Comparison of ENCODE assay signal across 1 cellular context in genomic region chr3:16410659-16411058, GRCh38.
TF ChIP-seq lines count a peak whose summit lies in the region.

No MANE protein-coding gene starts in this region.

TF ChIP-seq in IMR-90, 13 proteins besides CTCF, POLR2A, EP300 and RAD21:
- TF ChIP-seq USF2 (IDR thresholded peaks at IDR 0.05; ENCODE audit: low read depth, low read length) (no peak), MAZ (IDR thresholded peaks at IDR 0.05; ENCODE audit: borderline replicate concordance, low read depth, low read length) (no peak), BHLHE40 (IDR thresholded peaks at IDR 0.05; ENCODE audit: low read depth, low read length) (no peak), RFX5 (IDR thresholded peaks at IDR 0.05; ENCODE audit: low read depth, low read length) (no peak), ELK1 (IDR thresholded peaks at IDR 0.05; ENCODE audit: borderline replicate concordance, low read depth, low read length) (no peak), CEBPB (IDR thresholded peaks at IDR 0.05; ENCODE audit: low read depth, low read length) (no peak), CHD1 (IDR thresholded peaks at IDR 0.05; ENCODE audit: low read depth, low read length) (no peak), MXI1 (IDR thresholded peaks at IDR 0.05; ENCODE audit: borderline replicate concordance, low read depth, low read length) (no peak), SMC3 (IDR thresholded peaks at IDR 0.05; ENCODE audit: low read depth, low read length) (no peak), NFE2L2 (IDR thresholded peaks at IDR 0.05; ENCODE audit: low read depth, low read length) (no peak), FOS (IDR thresholded peaks at IDR 0.05; ENCODE audit: low read depth, low read length) (no peak), RCOR1 (IDR thresholded peaks at IDR 0.05; ENCODE audit: insufficient replicate concordance, low read length) (no peak), MAFK (IDR thresholded peaks at IDR 0.05; ENCODE audit: low read depth, low read length) (no peak)
